Comparison of ENCODE assay signal across 20 cellular contexts in genomic region chr12:105325117-105325516, GRCh38. TPM values are rescaled to one million over a fixed set of nuclear protein-coding genes. Genes with fewer than 3 reads are reported as not detected.
DNase-seq lines count a peak whose midpoint lies in the region; ATAC-seq and TF ChIP-seq lines count a peak whose summit lies in the region.
"Had no signal": no experiment of that assay in that cellular context is flagged by ENCODE, and none has a peak within 500 bp of the region (broad histone marks: within the 10 kb centered on the region; RNA-seq: fewer than 3 reads in every experiment).

No MANE protein-coding gene starts in this region.

- DNase-seq in T-helper 2 cell treated with Interferon-gamma antibody and Interleukin-4, amounts not matched to agents 5 μg/mL and 100 μg/mL, for 36 hours (ENCODE audit: low spot score): no peak
- DNase-seq in T-helper 2 cell (no peak), Calu3 (no peak), T-cell (no peak), immature natural killer cell (no peak), breast epithelium (ENCODE audit: low spot score in 2 of 2) (no peak), osteoblast (ENCODE audit: insufficient read length, low spot score, missing footprints) (no peak)
- DNase-seq: Caco-2, DMS53, MM.1S, NCI-H1105, NCI-H1694 treated with DMSO at 0.1 percent for 48 hours, NCI-H345, NCI-H526 treated with DMSO at 0.1 percent for 48 hours, OCI-M1, RPMI8226, SJCRH30 had no signal

- H3K79me2 ChIP-seq in osteoblast (ENCODE audit: insufficient read depth, low read length): peaks cover 2% of the 10 kb centered on the region

- H3K9me3 ChIP-seq in breast epithelium: no peaks in the 10 kb centered on the region
- no peaks in the 10 kb centered on the region for H3K9me3 ChIP-seq in osteoblast (ENCODE audit: low read depth, low read length)
- H3K9me3 ChIP-seq: Caco-2, SJCRH30 had no signal

- TF ChIP-seq CTCF in Calu3 (IDR thresholded peaks at IDR 0.05; ENCODE audit: unreplicated experiment): no peak
- TF ChIP-seq CTCF in breast epithelium (IDR thresholded peaks at IDR 0.05): no peak
- TF ChIP-seq CTCF in osteoblast (IDR thresholded peaks at IDR 0.05; ENCODE audit: extremely low read depth, low read depth, low read length): no peak

- H4K20me1 ChIP-seq in osteoblast (ENCODE audit: insufficient read depth, low read length): no peaks in the 10 kb centered on the region

- no peak overlapping the region for H2AFZ ChIP-seq in osteoblast (ENCODE audit: low read length)

- ATAC-seq in T-cell (replicated peaks in 1 of 4) (no peak), GM21526 (IDR thresholded peaks at IDR 0.05; ENCODE audit: low FRiP score, unreplicated experiment) (no peak)
- ATAC-seq: HCT116 had no signal

- H3K27ac ChIP-seq in breast epithelium (no peak overlapping the region), osteoblast (ENCODE audit: low read depth, low read length) (no peak overlapping the region)
- H3K27ac ChIP-seq: SJCRH30 had no signal

- H3K36me3 Mint-ChIP-seq in T-helper 2 cell treated with Interferon-gamma antibody and Interleukin-4, amounts not matched to agents 5 μg/mL and 100 μg/mL, for 36 hours (ENCODE audit: low read depth): peaks cover 20% of the 10 kb centered on the region
- peaks cover 4% of the 10 kb centered on the region for H3K36me3 Mint-ChIP-seq in Calu3 (ENCODE audit: insufficient read depth, unreplicated experiment)
- no peaks in the 10 kb centered on the region for H3K36me3 Mint-ChIP-seq in T-cell
- H3K36me3 Mint-ChIP-seq in immature natural killer cell: no peaks in the 10 kb centered on the region
- H3K36me3 Mint-ChIP-seq: CD14-positive monocyte had no signal

- H3K27me3 Mint-ChIP-seq in T-helper 2 cell treated with Interferon-gamma antibody and Interleukin-4, amounts not matched to agents 5 μg/mL and 100 μg/mL, for 36 hours (ENCODE audit: low read depth): no peaks in the 10 kb centered on the region
- H3K27me3 Mint-ChIP-seq in Calu3 (ENCODE audit: unreplicated experiment) (no peaks in the 10 kb centered on the region), T-cell (no peaks in the 10 kb centered on the region), immature natural killer cell (ENCODE audit: low read depth in 3 of 3) (peaks cover 0 to 3% (median 2%) of the 10 kb centered on the region in 3 donors)

- H3K27me3 ChIP-seq in breast epithelium (no peaks in the 10 kb centered on the region), osteoblast (ENCODE audit: insufficient read depth, low read length) (no peaks in the 10 kb centered on the region)

- intact Hi-C loops in Calu3 (cut with micrococcal nuclease; ENCODE audit: unreplicated experiment): no loop called here
- intact Hi-C loops in breast epithelium (cut with DNase I; ENCODE audit: low total_unique reads): no loop called here

- H3K4me3 ChIP-seq in breast epithelium: no peak overlapping the region
- H3K4me3 ChIP-seq in osteoblast (ENCODE audit: insufficient read depth, low read length): no peak overlapping the region
- H3K4me3 ChIP-seq: SJCRH30 had no signal

- no peaks in the 10 kb centered on the region for H3K36me3 ChIP-seq in breast epithelium
- H3K36me3 ChIP-seq in osteoblast (ENCODE audit: insufficient read depth, low read length): no peaks in the 10 kb centered on the region
- H3K36me3 ChIP-seq: SJCRH30 had no signal

- POLR2A ChIA-PET in T-cell (lab: Charles Lee): no interaction called here

- H3K4me1 ChIP-seq in breast epithelium: no peaks in the 10 kb centered on the region
- H3K4me1 ChIP-seq in osteoblast (ENCODE audit: insufficient read depth, low read length): peaks cover 23% of the 10 kb centered on the region
- H3K4me1 ChIP-seq: SJCRH30 had no signal

- H3K4me1 Mint-ChIP-seq in T-helper 2 cell treated with Interferon-gamma antibody and Interleukin-4, amounts not matched to agents 5 μg/mL and 100 μg/mL, for 36 hours (ENCODE audit: low read depth): peaks cover 80% of the 10 kb centered on the region
- H3K4me1 Mint-ChIP-seq in Calu3 (ENCODE audit: low read depth, unreplicated experiment) (peaks cover 79% of the 10 kb centered on the region), T-cell (peaks cover 19 to 32% (median 23%) of the 10 kb centered on the region in 3 donors), immature natural killer cell (peaks cover 71 to 93% of the 10 kb centered on the region in 2 donors)

- peak overlapping the region; percentile 78 for H3K4me3 Mint-ChIP-seq in T-helper 2 cell treated with Interferon-gamma antibody and Interleukin-4, amounts not matched to agents 5 μg/mL and 100 μg/mL, for 36 hours
- H3K4me3 Mint-ChIP-seq in Calu3 (ENCODE audit: low read depth, unreplicated experiment): no peak overlapping the region
- H3K4me3 Mint-ChIP-seq in T-cell: no peak overlapping the region
- peak overlapping the region in 1 of 5 donors; percentile 26 for H3K4me3 Mint-ChIP-seq in immature natural killer cell
- H3K4me3 Mint-ChIP-seq: CD14-positive monocyte had no signal

- no peak overlapping the region for H3K4me2 ChIP-seq in osteoblast (ENCODE audit: insufficient read depth, low read length)

- peak overlapping the region; percentile 79 for H3K27ac Mint-ChIP-seq in T-helper 2 cell treated with Interferon-gamma antibody and Interleukin-4, amounts not matched to agents 5 μg/mL and 100 μg/mL, for 36 hours
- peak overlapping the region; percentile 3 for H3K27ac Mint-ChIP-seq in Calu3 (ENCODE audit: unreplicated experiment)
- peak overlapping the region; percentile 4 to 8 for H3K27ac Mint-ChIP-seq in T-cell
- peak overlapping the region; percentile 0 to 72 (median 40) for H3K27ac Mint-ChIP-seq in immature natural killer cell
- H3K27ac Mint-ChIP-seq: CD14-positive monocyte had no signal

- no TSS peak for BruUV-seq in Calu3 (replicated peaks; lab: Mats Ljungman, UMichigan)

- no peak for TF ChIP-seq POLR2A in breast epithelium (IDR thresholded peaks at IDR 0.05)

- CTCF ChIA-PET in Calu3 (lab: Charles Lee) (no interaction called here), T-cell (lab: Charles Lee) (interaction anchor here in 1 of 2 donors (0.7 kb wide), 1 partner anchor 10 kb away, joined by 3 read pairs; no protein-coding TSS in a partner anchor)

- no peaks in the 10 kb centered on the region for H3K9me3 Mint-ChIP-seq in T-helper 2 cell treated with Interferon-gamma antibody and Interleukin-4, amounts not matched to agents 5 μg/mL and 100 μg/mL, for 36 hours
- H3K9me3 Mint-ChIP-seq in Calu3 (ENCODE audit: low read depth, unreplicated experiment) (no peaks in the 10 kb centered on the region), T-cell (no peaks in the 10 kb centered on the region), immature natural killer cell (no peaks in the 10 kb centered on the region)
- H3K9me3 Mint-ChIP-seq: CD14-positive monocyte had no signal

RNA-seq across cellular contexts. Expression of gene C12orf75, which starts 5.4 kb away (rescaled TPM):
- total RNA-seq in Calu3 (2022): 336 and 363 TPM in 2 replicates
- 10 to 100 TPM; 14.9 to 50.1 (median 20.2) TPM for total RNA-seq in T-cell
- 100 to 1,000 TPM; 256 to 395 (median 277) TPM for polyA plus RNA-seq in immature natural killer cell
- 10 to 100 TPM in 2 of 3 donors, 1 to 10 TPM in 1; 2.4 to 20.9 (median 20.0) TPM for total RNA-seq in breast epithelium
- total RNA-seq in osteoblast: 48.5 and 58.0 TPM in 2 replicates

Comparison
In these comparisons a context has a peak if more than half of its experiments do, and no peak if none do; other contexts are left out.
1. H3K27ac Mint-ChIP-seq: peak in every context shown above with its lines; median percentile 79 in T-helper 2 cell treated with Interferon-gamma antibody and Interleukin-4, amounts not matched to agents 5 μg/mL and 100 μg/mL, for 36 hours; 40 in immature natural killer cell; 6 in T-cell; 3 in Calu3.